ENCODE assay signal across 8 cellular contexts in the genomic region with DNA sequence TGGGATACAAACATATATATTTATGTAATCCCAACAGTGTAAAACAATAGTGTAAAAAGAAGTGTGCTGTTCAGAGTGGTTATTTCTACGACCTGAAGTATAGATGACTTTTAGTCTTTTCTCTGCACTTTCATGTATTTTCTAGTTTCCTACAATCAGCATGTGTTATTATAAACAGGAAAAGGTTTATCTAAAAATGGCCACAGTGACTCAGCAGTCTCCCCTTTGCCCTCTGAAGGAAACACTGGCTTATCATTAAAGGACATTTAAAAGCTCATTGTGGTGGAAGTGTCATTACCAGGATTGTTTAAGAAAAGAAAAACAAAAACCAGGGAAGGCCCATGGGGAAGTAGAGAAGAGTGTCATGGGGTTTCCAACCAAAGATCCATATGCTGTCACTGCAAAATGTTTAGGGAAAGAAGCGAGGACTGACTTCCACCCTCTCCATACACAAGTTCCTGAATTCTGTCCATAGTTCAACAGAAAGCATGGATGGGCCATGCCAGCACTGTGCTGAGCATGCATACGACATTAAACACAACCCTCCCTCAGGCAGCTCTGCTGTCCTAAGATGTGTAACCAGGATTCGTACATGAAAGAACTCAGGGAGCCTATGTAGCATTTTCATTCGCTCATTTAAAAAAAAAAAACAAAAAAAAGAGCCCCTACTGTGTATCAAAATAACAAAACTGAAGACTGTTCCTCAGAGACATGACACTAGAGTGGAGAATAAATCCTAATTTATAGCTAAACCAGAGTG. TPM values are rescaled to one million over a fixed set of nuclear protein-coding genes. Genes with fewer than 3 reads are reported as not detected.
DNase-seq lines count a peak whose midpoint lies in the region; ATAC-seq and TF ChIP-seq lines count a peak whose summit lies in the region.

No MANE protein-coding gene starts in this region.

- H3K27me3 ChIP-seq in left lung: no peaks in the 10 kb centered on the region
- H3K27me3 ChIP-seq in vagina: no peaks in the 10 kb centered on the region

- H3K9me3 ChIP-seq in left lung (peaks cover 0 to 15% of the 10 kb centered on the region in 2 donors), vagina (peaks cover 4% of the 10 kb centered on the region)

- TF ChIP-seq POLR2A in vagina (IDR thresholded peaks at IDR 0.05): no peak

- H3K4me1 ChIP-seq in left lung (peaks cover 23 to 62% of the 10 kb centered on the region in 2 donors), vagina (peaks cover 34% of the 10 kb centered on the region)

- peak overlapping the region; percentile 69 to 87 for H3K27ac ChIP-seq in left lung
- peak overlapping the region; percentile 56 for H3K27ac ChIP-seq in vagina

- peaks cover 35% of the 10 kb centered on the region for H3K4me1 Mint-ChIP-seq in activated naive CD8-positive, alpha-beta T cell treated with anti-CD3 and anti-CD28 coated beads for 36 hours

- TF ChIP-seq CTCF in left lung (IDR thresholded peaks at IDR 0.05) (no peak), vagina (IDR thresholded peaks at IDR 0.05) (no peak)

- peaks cover 88% of the 10 kb centered on the region for H3K36me3 Mint-ChIP-seq in activated naive CD8-positive, alpha-beta T cell treated with anti-CD3 and anti-CD28 coated beads for 36 hours

- H3K27ac Mint-ChIP-seq in activated naive CD8-positive, alpha-beta T cell treated with anti-CD3 and anti-CD28 coated beads for 36 hours: peak overlapping the region; percentile 85

- intact Hi-C loops in left lung (cut with DNase I) (loop anchor here in 1 of 2 donors (10.0 kb wide), 1 partner anchor 165 kb away; no protein-coding TSS in a partner anchor), vagina (cut with DNase I) (loop anchor here (10.0 kb wide), 1 partner anchor 475 kb away; no protein-coding TSS in a partner anchor)

- no peak overlapping the region for H3K4me3 Mint-ChIP-seq in activated naive CD8-positive, alpha-beta T cell treated with anti-CD3 and anti-CD28 coated beads for 36 hours

- ATAC-seq in GM18873 (IDR thresholded peaks at IDR 0.05; ENCODE audit: low FRiP score, unreplicated experiment) (peak; percentile 44), HG03280 (IDR thresholded peaks at IDR 0.05; ENCODE audit: unreplicated experiment) (peak; percentile 54), left lung (peak; percentile 41)

- peaks cover 0 to 22% of the 10 kb centered on the region in 2 donors for H3K36me3 ChIP-seq in left lung
- H3K36me3 ChIP-seq in vagina: no peaks in the 10 kb centered on the region

- DNase-seq in activated naive CD8-positive, alpha-beta T cell treated with anti-CD3 and anti-CD28 coated beads for 36 hours: no peak
- DNase-seq in left lung (no peak), vagina (ENCODE audit: extremely low spot score in 2 of 2) (no peak), ureter (ENCODE audit: low spot score) (no peak), HK-2 (ENCODE audit: unreplicated experiment) (no peak), NCI-H82 treated with DMSO at 0.1 percent for 48 hours (lab: John Stamatoyannopoulos, UW; ENCODE audit: unreplicated experiment) (no peak)

- H3K9me3 Mint-ChIP-seq in activated naive CD8-positive, alpha-beta T cell treated with anti-CD3 and anti-CD28 coated beads for 36 hours: peaks cover 38% of the 10 kb centered on the region

- no peak overlapping the region for H3K4me3 ChIP-seq in left lung
- no peak overlapping the region for H3K4me3 ChIP-seq in vagina

- H3K27me3 Mint-ChIP-seq in activated naive CD8-positive, alpha-beta T cell treated with anti-CD3 and anti-CD28 coated beads for 36 hours: no peaks in the 10 kb centered on the region

RNA-seq across cellular contexts. Expression of a gene that starts 10.2 kb away (rescaled TPM):
- total RNA-seq in activated naive CD8-positive, alpha-beta T cell treated with anti-CD3 and anti-CD28 coated beads for 36 hours: 10 to 100 TPM; 51.7 to 54.4 TPM
- total RNA-seq in left lung (10 to 100 TPM; 32.1 to 39.9 TPM), vagina (33.4 TPM), ureter (58.3 TPM)

RNA-seq across cellular contexts. Expression of a gene that starts 12.4 kb away (rescaled TPM):
- total RNA-seq in activated naive CD8-positive, alpha-beta T cell treated with anti-CD3 and anti-CD28 coated beads for 36 hours: 10 to 100 TPM; 12.7 to 12.8 TPM
- total RNA-seq in left lung: 10 to 100 TPM; 24.0 to 25.4 TPM
- total RNA-seq in vagina: 20.4 TPM
- 11.6 TPM for total RNA-seq in ureter

RNA-seq across cellular contexts. Expression of a gene that starts 51.0 kb away (rescaled TPM):
- 10 to 100 TPM; 12.3 to 14.0 TPM for total RNA-seq in activated naive CD8-positive, alpha-beta T cell treated with anti-CD3 and anti-CD28 coated beads for 36 hours
- total RNA-seq in left lung (10 to 100 TPM; 22.9 to 27.9 TPM), vagina (31.2 TPM), ureter (27.9 TPM)
